Comparison of ENCODE assay signal across 1 cellular context in genomic region chr7:23490357-23491131, GRCh38.
TF ChIP-seq lines count a peak whose summit lies in the region.

No MANE protein-coding gene starts in this region.

TF ChIP-seq in K562, 482 proteins besides CTCF, POLR2A, EP300 and RAD21 (continued from another document and continues in another):
- TF ChIP-seq TFAP4 (CRISPR knock-in tag; IDR thresholded peaks at IDR 0.05; ENCODE audit: borderline replicate concordance) (peak; percentile 27; the same call in 1 of the 2 replicates), SPI1 (IDR thresholded peaks at IDR 0.05; ENCODE audit: borderline replicate concordance, low read depth, low read length) (peak; percentile 18; the same call in 1 of the 2 replicates), ZKSCAN1 (IDR thresholded peaks at IDR 0.05; ENCODE audit: low read depth, low read length) (no peak), MCM5 (IDR thresholded peaks at IDR 0.05; ENCODE audit: low read depth) (no peak), PRDM10 (IDR thresholded peaks at IDR 0.05; ENCODE audit: partially characterized antibody) (no peak), ZBTB11 (CRISPR knock-in tag; IDR thresholded peaks at IDR 0.05) (peak in 1 of 3 experiments; percentile 80; a peak in 2 of 6 replicates), ZNF511 (CRISPR knock-in tag; IDR thresholded peaks at IDR 0.05) (no peak), ZFX (CRISPR knock-in tag; IDR thresholded peaks at IDR 0.05) (peak; percentile 66; the same call in 1 of the 2 replicates), MEIS2 (IDR thresholded peaks at IDR 0.05; ENCODE audit: partially characterized antibody) (no peak), VEZF1 (CRISPR knock-in tag; IDR thresholded peaks at IDR 0.05) (peak; percentile 92), ZBTB7A (IDR thresholded peaks at IDR 0.05; ENCODE audit: borderline replicate concordance, control insufficient read depth, low read depth, low read length) (peak; percentile 42; the same call in 1 of the 2 replicates), LEF1 (IDR thresholded peaks at IDR 0.05) (no peak), SMARCE1 (IDR thresholded peaks at IDR 0.05) (no peak), ZBTB17 (CRISPR knock-in tag; IDR thresholded peaks at IDR 0.05) (peak; percentile 93), EGR1 (conservative IDR thresholded peaks at IDR 0.05) (peak; percentile 27; the same call in 1 of the 2 replicates), POLR2G (IDR thresholded peaks at IDR 0.05; ENCODE audit: low read depth, low read length) (peak; percentile 69), CCNT2 (IDR thresholded peaks at IDR 0.05; ENCODE audit: borderline replicate concordance, extremely low read depth, insufficient read length, low read depth, low read length) (peak; percentile 26), YY1 (IDR thresholded peaks at IDR 0.05; ENCODE audit: borderline replicate concordance in 1 of 3, control insufficient read depth in 1 of 3, extremely low read depth in 1 of 3, insufficient read depth in 3 of 3, insufficient read length in 1 of 3, insufficient replicate concordance in 2 of 3, low read depth in 1 of 3, low read length in 2 of 3) (peak in 1 of 3 experiments; percentile 57), PTBP1 (IDR thresholded peaks at IDR 0.05; ENCODE audit: low read depth, low read length) (no peak), NR2C1 (IDR thresholded peaks at IDR 0.05) (peak; percentile 71), NR2C1 (tag; IDR thresholded peaks at IDR 0.05) (peak; percentile 65), ZBTB33 (CRISPR knock-in tag; IDR thresholded peaks at IDR 0.05) (0 out of 2 replicates have a peak, but pooled peaks have one; percentile 36), XRCC5 (IDR thresholded peaks at IDR 0.05; ENCODE audit: low read depth, low read length) (no peak), NR2C2 (CRISPR knock-in tag; IDR thresholded peaks at IDR 0.05) (no peak), NR2C2 (tag; IDR thresholded peaks at IDR 0.05) (peak; percentile 94), GABPA (tag; conservative IDR thresholded peaks at IDR 0.05; ENCODE audit: low read depth) (peak; percentile 88), RBFOX2 (IDR thresholded peaks at IDR 0.05; ENCODE audit: low read depth, low read length) (peak; percentile 64), NRF1 (conservative IDR thresholded peaks at IDR 0.05 in 1 of 2, IDR thresholded peaks at IDR 0.05 in 1 of 2) (peak; percentile 32 to 42; a peak in 3 of 4 replicates), ZBTB40 (IDR thresholded peaks at IDR 0.05) (peak; percentile 70), ZBTB40 (CRISPR knock-in tag; IDR thresholded peaks at IDR 0.05) (no peak)
